ENCODE assay signal across 28 cellular contexts in genomic region chr22:49213731-49214352, GRCh38.
DNase-seq lines count a peak whose midpoint lies in the region; TF ChIP-seq lines count a peak whose summit lies in the region.
"Had no signal": no experiment of that assay in that cellular context is flagged by ENCODE, and none has a peak within 500 bp of the region (broad histone marks: within the 10 kb centered on the region; RNA-seq: fewer than 3 reads in every experiment).

No MANE protein-coding gene starts in this region.

- H3K4me1 ChIP-seq in testis = no peaks in the 10 kb centered on the region
- H3K4me1 ChIP-seq: ascending aorta, esophagus squamous epithelium, upper lobe of left lung had no signal

- no peak overlapping the region for H3K4me3 ChIP-seq in H7 (ENCODE audit: insufficient read depth, low read depth, low read length)
- no peak overlapping the region for H3K4me3 ChIP-seq in testis
- H3K4me3 ChIP-seq: ascending aorta, esophagus squamous epithelium, skin epidermis, upper lobe of left lung had no signal

- H3K27ac ChIP-seq in testis = no peak overlapping the region
- H3K27ac ChIP-seq: ascending aorta, C4-2B, esophagus squamous epithelium, skin epidermis, upper lobe of left lung had no signal

- no peaks in the 10 kb centered on the region for H3K27me3 ChIP-seq in H7 (ENCODE audit: control insufficient read depth, insufficient read depth, low read length)
- no peaks in the 10 kb centered on the region for H3K27me3 ChIP-seq in testis
- H3K27me3 ChIP-seq: ascending aorta, upper lobe of left lung had no signal

- H3K36me3 ChIP-seq in H7 (replicated peaks; ENCODE audit: control insufficient read depth, insufficient read depth, low read length) = no peaks in the 10 kb centered on the region
- no peaks in the 10 kb centered on the region for H3K36me3 ChIP-seq in testis (ENCODE audit: low read depth, missing control alignments)
- H3K36me3 ChIP-seq: ascending aorta, esophagus squamous epithelium, upper lobe of left lung had no signal

- no peak for TF ChIP-seq CTCF in CD14-positive monocyte (IDR thresholded peaks at IDR 0.05)
- TF ChIP-seq CTCF in chondrocyte (IDR thresholded peaks at IDR 0.05) = no peak
- no peak for TF ChIP-seq CTCF in osteocyte (IDR thresholded peaks at IDR 0.05)
- TF ChIP-seq CTCF in testis (IDR thresholded peaks at IDR 0.05) = no peak

- DNase-seq in CD14-positive monocyte (ENCODE audit: low spot score) (peak; percentile 15), H7 (peak; percentile 30), chondrocyte (ENCODE audit: low spot score) (peak; percentile 39), osteocyte (ENCODE audit: extremely low spot score, unreplicated experiment) (peak; percentile 66), testis (no peak), COLO668 (lab: John Stamatoyannopoulos, UW; ENCODE audit: unreplicated experiment) (no peak)
- no peak for DNase-seq in activated T-helper 1 cell treated with anti-CD3 and anti-CD28 coated beads, Interleukin-12 subunit alpha, Interleukin-12 subunit beta, Interleukin-2, Interleukin-4 antibody, amounts not matched to agents 30 ng/mL and 10 ng/mL and 1 ng/mL, durations not matched to agents 14 hours and 24 hours and 36 hours (ENCODE audit: low spot score)
- DNase-seq: activated CD4-positive, alpha-beta T cell treated with anti-CD3 and anti-CD28 coated beads for 4 hours; activated T-cell treated with anti-CD3 and anti-CD28 coated beads, Interleukin-2, amount 50 U/mL, for 48 hours; Calu3; caudate nucleus; DND-41; esophagus squamous epithelium; foreskin melanocyte; KG1; MM.1S; naive B cell; NCI-H1417; NCI-H2081; NCI-H226; NCI-H748 treated with DMSO at 0.1 percent for 48 hours; stimulated activated CD4-positive, alpha-beta T cell treated with anti-CD3 and anti-CD28 coated beads, Interleukin-2, amount 100 ng/mL, for 24 hours; T-helper 2 cell had no signal

- H3K36me3 Mint-ChIP-seq in CD14-positive monocyte (no peaks in the 10 kb centered on the region), chondrocyte (ENCODE audit: low read depth) (peaks cover 1% of the 10 kb centered on the region), osteocyte (ENCODE audit: unreplicated experiment) (no peaks in the 10 kb centered on the region)
- H3K36me3 Mint-ChIP-seq in activated T-helper 1 cell treated with anti-CD3 and anti-CD28 coated beads, Interleukin-12 subunit alpha, Interleukin-12 subunit beta, Interleukin-2, Interleukin-4 antibody, amounts not matched to agents 30 ng/mL and 10 ng/mL and 1 ng/mL, durations not matched to agents 14 hours and 24 hours and 36 hours (ENCODE audit: low read depth) = no peaks in the 10 kb centered on the region

- intact Hi-C loops in CD14-positive monocyte (cut with micrococcal nuclease) = no loop called here
- intact Hi-C loops in testis (cut with DNase I; ENCODE audit: low total_unique reads) = no loop called here
- intact Hi-C loops in activated T-helper 1 cell treated with anti-CD3 and anti-CD28 coated beads, Interleukin-12 subunit alpha, Interleukin-12 subunit beta, Interleukin-2, Interleukin-4 antibody, amounts not matched to agents 30 ng/mL and 10 ng/mL and 1 ng/mL, durations not matched to agents 14 hours and 24 hours and 36 hours (cut with micrococcal nuclease) = no loop called here

- H3K4me1 Mint-ChIP-seq in CD14-positive monocyte (no peaks in the 10 kb centered on the region), chondrocyte (ENCODE audit: low read depth) (no peaks in the 10 kb centered on the region), osteocyte (ENCODE audit: unreplicated experiment) (no peaks in the 10 kb centered on the region)
- H3K4me1 Mint-ChIP-seq in activated T-helper 1 cell treated with anti-CD3 and anti-CD28 coated beads, Interleukin-12 subunit alpha, Interleukin-12 subunit beta, Interleukin-2, Interleukin-4 antibody, amounts not matched to agents 30 ng/mL and 10 ng/mL and 1 ng/mL, durations not matched to agents 14 hours and 24 hours and 36 hours (ENCODE audit: low read depth) = no peaks in the 10 kb centered on the region
- H3K4me1 Mint-ChIP-seq: naive B cell had no signal

- no peak overlapping the region for H3K4me3 Mint-ChIP-seq in CD14-positive monocyte
- no peak overlapping the region for H3K4me3 Mint-ChIP-seq in chondrocyte (ENCODE audit: unreplicated experiment)
- H3K4me3 Mint-ChIP-seq in osteocyte (ENCODE audit: unreplicated experiment) = no peak overlapping the region
- no peak overlapping the region for H3K4me3 Mint-ChIP-seq in activated T-helper 1 cell treated with anti-CD3 and anti-CD28 coated beads, Interleukin-12 subunit alpha, Interleukin-12 subunit beta, Interleukin-2, Interleukin-4 antibody, amounts not matched to agents 30 ng/mL and 10 ng/mL and 1 ng/mL, durations not matched to agents 14 hours and 24 hours and 36 hours
- H3K4me3 Mint-ChIP-seq: naive B cell had no signal

- TF ChIP-seq POLR2A in testis (IDR thresholded peaks at IDR 0.05) = no peak

- H3K27ac Mint-ChIP-seq in CD14-positive monocyte = no peak overlapping the region
- no peak overlapping the region for H3K27ac Mint-ChIP-seq in chondrocyte (ENCODE audit: unreplicated experiment)
- no peak overlapping the region for H3K27ac Mint-ChIP-seq in osteocyte (ENCODE audit: unreplicated experiment)
- no peak overlapping the region for H3K27ac Mint-ChIP-seq in activated T-helper 1 cell treated with anti-CD3 and anti-CD28 coated beads, Interleukin-12 subunit alpha, Interleukin-12 subunit beta, Interleukin-2, Interleukin-4 antibody, amounts not matched to agents 30 ng/mL and 10 ng/mL and 1 ng/mL, durations not matched to agents 14 hours and 24 hours and 36 hours
- H3K27ac Mint-ChIP-seq: activated naive CD4-positive, alpha-beta T cell treated with anti-CD3 and anti-CD28 coated beads, Interleukin-2, amount 50 U/mL, for 72 hours; naive B cell had no signal

- 72 to 75% methylated on average over 18 of the region's 18 CpGs for WGBS in testis, 2 donors

- H3K9me3 Mint-ChIP-seq in CD14-positive monocyte (peaks cover 6 to 23% (median 18%) of the 10 kb centered on the region in 7 donors), chondrocyte (ENCODE audit: low read depth) (peaks cover 50% of the 10 kb centered on the region), osteocyte (ENCODE audit: unreplicated experiment) (peaks cover 41% of the 10 kb centered on the region)
- H3K9me3 Mint-ChIP-seq in activated T-helper 1 cell treated with anti-CD3 and anti-CD28 coated beads, Interleukin-12 subunit alpha, Interleukin-12 subunit beta, Interleukin-2, Interleukin-4 antibody, amounts not matched to agents 30 ng/mL and 10 ng/mL and 1 ng/mL, durations not matched to agents 14 hours and 24 hours and 36 hours = peaks cover 9% of the 10 kb centered on the region

- H3K27me3 Mint-ChIP-seq in CD14-positive monocyte (ENCODE audit: low read depth in 3 of 3) (peaks cover 0 to 1% (median 0%) of the 10 kb centered on the region in 3 donors), chondrocyte (ENCODE audit: low read depth) (no peaks in the 10 kb centered on the region), osteocyte (ENCODE audit: unreplicated experiment) (no peaks in the 10 kb centered on the region)
- H3K27me3 Mint-ChIP-seq in activated T-helper 1 cell treated with anti-CD3 and anti-CD28 coated beads, Interleukin-12 subunit alpha, Interleukin-12 subunit beta, Interleukin-2, Interleukin-4 antibody, amounts not matched to agents 30 ng/mL and 10 ng/mL and 1 ng/mL, durations not matched to agents 14 hours and 24 hours and 36 hours (ENCODE audit: insufficient read depth) = peaks cover 3% of the 10 kb centered on the region

- H3K9me3 ChIP-seq in testis = no peaks in the 10 kb centered on the region
- H3K9me3 ChIP-seq: ascending aorta had no signal

Comparison
In these comparisons a context has a peak if more than half of its experiments do, and no peak if none do; other contexts are left out.
1. DNase-seq: peak in CD14-positive monocyte (single experiment), H7 (single experiment), chondrocyte (single experiment) and osteocyte (single experiment); none in testis (single experiment), activated T-helper 1 cell treated with anti-CD3 and anti-CD28 coated beads, Interleukin-12 subunit alpha, Interleukin-12 subunit beta, Interleukin-2, Interleukin-4 antibody, amounts not matched to agents 30 ng/mL and 10 ng/mL and 1 ng/mL, durations not matched to agents 14 hours and 24 hours and 36 hours (single experiment) and COLO668 (single experiment).